In the genomic region with DNA sequence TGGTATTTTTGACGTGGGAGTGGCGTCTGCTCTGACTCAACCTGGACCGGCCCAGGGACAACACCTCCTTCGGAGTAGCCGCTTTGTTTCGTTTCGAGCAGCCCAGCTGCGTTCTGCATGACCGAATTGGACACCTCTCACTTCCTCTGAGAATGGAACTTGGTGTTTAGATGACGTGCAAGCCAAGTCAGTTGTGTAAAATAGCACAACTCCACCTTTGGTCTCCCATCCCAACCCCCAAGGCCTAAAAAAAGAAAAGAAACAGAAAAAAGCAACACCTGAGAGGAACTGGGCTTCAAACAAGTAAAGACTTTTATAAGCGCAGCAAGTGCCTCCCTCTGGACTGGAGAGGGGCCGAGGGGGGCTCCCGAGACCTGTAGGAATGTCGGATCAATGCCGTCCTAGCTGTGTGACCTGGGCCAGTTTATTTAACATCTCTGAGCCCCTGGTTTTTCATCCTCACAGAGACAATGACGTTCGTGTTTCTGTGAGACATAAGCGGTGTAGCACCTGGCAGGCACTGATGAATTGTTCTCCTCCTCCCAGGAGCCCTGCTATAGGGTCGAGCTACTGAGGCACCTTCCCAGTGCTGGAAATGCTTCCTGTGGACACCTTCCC, we compare ENCODE assay signal across 9 cellular contexts. TPM values are rescaled to one million over a fixed set of nuclear protein-coding genes. Genes with fewer than 3 reads are reported as not detected.
A peak's percentile ranks its signal among the peaks of the same experiment; 100 is the strongest.
DNase-seq lines count a peak whose midpoint lies in the region; ATAC-seq and TF ChIP-seq lines count a peak whose summit lies in the region.
"Had no signal": no experiment of that assay in that cellular context is flagged by ENCODE, and none has a peak within 500 bp of the region (broad histone marks: within the 10 kb centered on the region; RNA-seq: fewer than 3 reads in every experiment).

No MANE protein-coding gene starts in this region.

- H3K36me3 Mint-ChIP-seq in MCF 10A (ENCODE audit: insufficient read depth, unreplicated experiment) = no peaks in the 10 kb centered on the region

- H3K27me3 ChIP-seq in osteoblast (ENCODE audit: insufficient read depth, low read length) = no peaks in the 10 kb centered on the region
- H3K27me3 ChIP-seq: upper lobe of left lung had no signal

- peak; percentile 86 for ATAC-seq in GM18870 (IDR thresholded peaks at IDR 0.05; ENCODE audit: unreplicated experiment)
- peak; percentile 87 for ATAC-seq in HG02938 (IDR thresholded peaks at IDR 0.05; ENCODE audit: unreplicated experiment)

- no peaks in the 10 kb centered on the region for H4K20me1 ChIP-seq in osteoblast (ENCODE audit: insufficient read depth, low read length)

- H3K4me3 Mint-ChIP-seq in MCF 10A (ENCODE audit: unreplicated experiment) = peak overlapping the region; percentile 70

- H3K4me1 ChIP-seq in osteoblast (ENCODE audit: insufficient read depth, low read length) = peaks cover 50% of the 10 kb centered on the region

- peak overlapping the region; percentile 66 for H3K4me2 ChIP-seq in osteoblast (ENCODE audit: insufficient read depth, low read length)

- POLR2A ChIA-PET in MCF 10A (lab: Yijun Ruan, JAX) = interaction anchor here (0.6 to 9.1 kb wide), 19 partner anchors 10 to 338 kb away, joined by 3 to 108 read pairs (median 4); partner anchors contain the start of genes DUSP5, SMC3 and SMNDC1

- H3K27ac Mint-ChIP-seq in MCF 10A (ENCODE audit: low read depth, unreplicated experiment) = peak overlapping the region; percentile 95

- no peaks in the 10 kb centered on the region for H3K27me3 Mint-ChIP-seq in MCF 10A (ENCODE audit: insufficient read depth, unreplicated experiment)

- H3K4me1 Mint-ChIP-seq in MCF 10A (ENCODE audit: insufficient read depth, unreplicated experiment) = peaks cover 57% of the 10 kb centered on the region

- DNase-seq in T follicular helper cell (ENCODE audit: low read depth) (peak; percentile 60), MCF 10A (ENCODE audit: unreplicated experiment) (peak; percentile 89), osteoblast (ENCODE audit: insufficient read length, low spot score, missing footprints) (peak; percentile 83), amygdala (lab: John Stamatoyannopoulos, UW) (no peak), NCI-H1930 (lab: John Stamatoyannopoulos, UW) (no peak), globus pallidus (ENCODE audit: low spot score) (no peak)

- CTCF ChIA-PET in MCF 10A (lab: Yijun Ruan, JAX) = interaction anchor here (0.6 to 4.6 kb wide), 6 partner anchors 20 to 192 kb away, joined by 3 to 64 read pairs (median 4); partner anchors contain the start of gene DUSP5

- H3K9me3 ChIP-seq in osteoblast (ENCODE audit: low read depth, low read length) = no peaks in the 10 kb centered on the region
- H3K9me3 ChIP-seq: upper lobe of left lung had no signal

- peak overlapping the region; percentile 84 for H3K27ac ChIP-seq in osteoblast (ENCODE audit: low read depth, low read length)

- intact Hi-C loops in MCF 10A (cut with micrococcal nuclease) = loop anchor here (1.0 kb wide), 1 partner anchor 62 kb away; no protein-coding TSS in a partner anchor

- no peaks in the 10 kb centered on the region for H3K9me3 Mint-ChIP-seq in MCF 10A (ENCODE audit: unreplicated experiment)

- H2AFZ ChIP-seq in osteoblast (ENCODE audit: low read length) = peak overlapping the region; percentile 38

- no peaks in the 10 kb centered on the region for H3K79me2 ChIP-seq in osteoblast (ENCODE audit: insufficient read depth, low read length)

- TF ChIP-seq CTCF in MCF 10A (IDR thresholded peaks at IDR 0.05; ENCODE audit: unreplicated experiment) = no peak
- no peak for TF ChIP-seq CTCF in osteoblast (IDR thresholded peaks at IDR 0.05; ENCODE audit: extremely low read depth, low read depth, low read length)

- peak overlapping the region; percentile 36 for H3K4me3 ChIP-seq in osteoblast (ENCODE audit: insufficient read depth, low read length)
- H3K4me3 ChIP-seq: upper lobe of left lung had no signal

- BruUV-seq in MCF 10A (replicated peaks; lab: Mats Ljungman, UMichigan) = TSS peak; percentile 58

- H3K36me3 ChIP-seq in osteoblast (ENCODE audit: insufficient read depth, low read length) = no peaks in the 10 kb centered on the region
- H3K36me3 ChIP-seq: upper lobe of left lung had no signal

RNA-seq across cellular contexts. Expression of gene SMNDC1, which starts 52.0 kb away (rescaled TPM):
- total RNA-seq in MCF 10A (2022) = 46.6 and 48.2 TPM in 2 replicates
- 6.9 and 10.3 TPM in 2 replicates for total RNA-seq in osteoblast

Comparison
In these comparisons a context has a peak if more than half of its experiments do, and no peak if none do; other contexts are left out.
1. DNase-seq: peak in T follicular helper cell (single experiment), MCF 10A (single experiment) and osteoblast (single experiment); none in amygdala (0 of 56), NCI-H1930 (0 of 2) and globus pallidus (single experiment).